16 cellular contexts compared by ENCODE assay signal in genomic region chr4:83772680-83773079, GRCh38.
"Had no signal": no experiment of that assay in that cellular context is flagged by ENCODE, and none has a peak within 500 bp of the region (broad histone marks: within the 10 kb centered on the region; RNA-seq: fewer than 3 reads in every experiment).

No MANE protein-coding gene starts in this region.

- ATAC-seq: activated T-cell treated with anti-CD3 and anti-CD28 coated beads, Interleukin-2, amount 50 U/mL, for 4 hours; left lobe of liver had no signal

- H3K27me3 ChIP-seq: esophagus squamous epithelium, ovary, sigmoid colon had no signal

- H3K9me3 ChIP-seq: esophagus squamous epithelium, ovary, sigmoid colon had no signal

- H3K27me3 Mint-ChIP-seq: activated naive CD8-positive, alpha-beta T cell treated with anti-CD3 and anti-CD28 coated beads, Interleukin-2, amount 10 ng/mL, durations not matched to agents 7 days and 5 days had no signal

- H3K36me3 Mint-ChIP-seq: activated CD4-positive, alpha-beta memory T cell treated with anti-CD3 and anti-CD28 coated beads for 36 hours; activated naive CD8-positive, alpha-beta T cell treated with anti-CD3 and anti-CD28 coated beads, Interleukin-2, amount 10 ng/mL, durations not matched to agents 7 days and 5 days; type B pancreatic cell had no signal

- H3K4me1 Mint-ChIP-seq: activated naive CD8-positive, alpha-beta T cell treated with anti-CD3 and anti-CD28 coated beads, Interleukin-2, amount 10 ng/mL, durations not matched to agents 7 days and 5 days had no signal

- H3K4me3 ChIP-seq: esophagus squamous epithelium, ovary, sigmoid colon had no signal

- H3K4me3 Mint-ChIP-seq: activated CD4-positive, alpha-beta memory T cell treated with anti-CD3 and anti-CD28 coated beads for 36 hours; activated naive CD8-positive, alpha-beta T cell treated with anti-CD3 and anti-CD28 coated beads, Interleukin-2, amount 10 ng/mL, durations not matched to agents 7 days and 5 days; activated T-cell treated with anti-CD3 and anti-CD28 coated beads, Interleukin-2, amount 50 U/mL, for 4 hours; nephron progenitor cell; type B pancreatic cell had no signal

- H3K9me3 Mint-ChIP-seq: activated CD4-positive, alpha-beta memory T cell treated with anti-CD3 and anti-CD28 coated beads for 36 hours; activated naive CD8-positive, alpha-beta T cell treated with anti-CD3 and anti-CD28 coated beads, Interleukin-2, amount 10 ng/mL, durations not matched to agents 7 days and 5 days; activated T-cell treated with anti-CD3 and anti-CD28 coated beads, Interleukin-2, amount 50 U/mL, for 4 hours; nephron progenitor cell; type B pancreatic cell had no signal

- DNase-seq: activated CD4-positive, alpha-beta memory T cell treated with anti-CD3 and anti-CD28 coated beads for 36 hours; activated CD4-positive, alpha-beta T cell treated with anti-CD3 and anti-CD28 coated beads for 1 hour; activated gamma-delta T cell treated with Interleukin-2 at 50 U/mL for 16 hours; activated naive CD8-positive, alpha-beta T cell treated with anti-CD3 and anti-CD28 coated beads, Interleukin-2, amount 10 ng/mL, durations not matched to agents 7 days and 5 days; activated T-cell treated with anti-CD3 and anti-CD28 coated beads, Interleukin-2, amount 50 U/mL, for 4 hours; anterior cingulate cortex; esophagus squamous epithelium; foreskin fibroblast; nephron progenitor cell; ovary; sigmoid colon; stimulated activated CD4-positive, alpha-beta T cell treated with anti-CD3 and anti-CD28 coated beads, Interleukin-2, amount 100 ng/mL, for 48 hours; stimulated activated naive CD4-positive, alpha-beta T cell treated with Interleukin-2 at 50 U/mL for 16 hours; T-helper 9 cell had no signal

- H3K27ac Mint-ChIP-seq: activated CD4-positive, alpha-beta memory T cell treated with anti-CD3 and anti-CD28 coated beads for 36 hours; activated naive CD8-positive, alpha-beta T cell treated with anti-CD3 and anti-CD28 coated beads, Interleukin-2, amount 10 ng/mL, durations not matched to agents 7 days and 5 days; nephron progenitor cell; type B pancreatic cell had no signal

- H3K36me3 ChIP-seq: esophagus squamous epithelium, ovary, sigmoid colon had no signal

- H3K4me1 ChIP-seq: esophagus squamous epithelium, sigmoid colon had no signal

- H3K27ac ChIP-seq: esophagus squamous epithelium, ovary, sigmoid colon had no signal
